ENCODE assay signal across 27 cellular contexts in the genomic region with DNA sequence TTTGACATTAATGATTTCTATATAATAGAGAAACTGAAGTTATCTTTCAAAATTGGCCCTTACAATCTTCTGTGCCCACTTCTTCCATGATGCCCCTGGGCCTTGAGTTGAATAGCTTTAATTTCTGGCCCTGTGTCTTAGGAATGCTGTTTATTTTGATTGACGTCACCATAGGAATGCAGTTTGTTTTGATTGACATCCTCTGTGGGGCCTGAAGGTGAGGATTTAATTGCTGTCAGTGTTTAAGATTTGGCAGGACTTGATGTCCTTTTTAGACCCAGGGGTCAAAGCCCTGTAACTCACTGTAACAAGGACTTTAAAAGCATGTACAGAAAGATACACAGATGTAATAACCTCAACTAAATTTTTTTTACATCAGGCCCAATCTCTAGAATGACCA.
"Had no signal": no experiment of that assay in that cellular context is flagged by ENCODE, and none has a peak within 500 bp of the region (broad histone marks: within the 10 kb centered on the region; RNA-seq: fewer than 3 reads in every experiment).

No MANE protein-coding gene starts in this region.

- H3K36me3 Mint-ChIP-seq: activated naive CD4-positive, alpha-beta T cell treated with anti-CD3 and anti-CD28 coated beads, Interleukin-2, amount 50 U/mL, for 24 hours; memory B cell; stimulated activated memory B cell treated with anti-CD40 and anti-IgM and Interleukin-4, amounts not matched to agents 10 μg/mL and 1 μg/mL and 100 μg/mL, for 72 hours had no signal

- DNase-seq: activated CD4-positive, alpha-beta memory T cell treated with anti-CD3 and anti-CD28 coated beads, Interleukin-2, amount 10 ng/mL, durations not matched to agents 7 days and 5 days; activated CD4-positive, alpha-beta T cell treated with anti-CD3 and anti-CD28 coated beads, Interleukin-2, amount 10 ng/mL, durations not matched to agents 24 days and 14 days; activated gamma-delta T cell; adrenal gland; dorsolateral prefrontal cortex; effector memory CD8-positive, alpha-beta T cell; esophagus squamous epithelium; gastrocnemius medialis; head of caudate nucleus; hypothalamus; left colon; pancreas; psoas muscle; stimulated activated CD4-positive, alpha-beta T cell treated with anti-CD3 and anti-CD28 coated beads, Interleukin-15, amount 100 ng/mL, for 24 hours; stomach; transverse colon; uterus had no signal

- H3K27ac Mint-ChIP-seq: activated CD4-positive, alpha-beta memory T cell treated with anti-CD3 and anti-CD28 coated beads, Interleukin-2, amount 10 ng/mL, durations not matched to agents 7 days and 5 days; activated CD4-positive, alpha-beta T cell treated with anti-CD3 and anti-CD28 coated beads, Interleukin-2, amount 10 ng/mL, durations not matched to agents 24 days and 14 days; activated naive CD4-positive, alpha-beta T cell treated with anti-CD3 and anti-CD28 coated beads, Interleukin-2, amount 50 U/mL, for 24 hours; effector memory CD8-positive, alpha-beta T cell; memory B cell; nephron; stimulated activated memory B cell treated with anti-CD40 and anti-IgM and Interleukin-4, amounts not matched to agents 10 μg/mL and 1 μg/mL and 100 μg/mL, for 72 hours had no signal

- H3K4me1 ChIP-seq: adrenal gland, ascending aorta, esophagus squamous epithelium, gastrocnemius medialis, pancreas, psoas muscle, stomach, suprapubic skin, transverse colon, uterus had no signal

- H3K27me3 Mint-ChIP-seq: stimulated activated memory B cell treated with anti-CD40 and anti-IgM and Interleukin-4, amounts not matched to agents 10 μg/mL and 1 μg/mL and 100 μg/mL, for 72 hours had no signal

- H3K9me3 ChIP-seq: adrenal gland, ascending aorta, esophagus squamous epithelium, gastrocnemius medialis, neutrophil, pancreas, psoas muscle, stomach, suprapubic skin, transverse colon, uterus had no signal

- H3K27me3 ChIP-seq: adrenal gland, ascending aorta, dorsolateral prefrontal cortex, esophagus squamous epithelium, gastrocnemius medialis, neutrophil, pancreas, stomach, suprapubic skin, transverse colon, uterus had no signal

- H3K4me1 Mint-ChIP-seq: activated CD4-positive, alpha-beta memory T cell treated with anti-CD3 and anti-CD28 coated beads, Interleukin-2, amount 10 ng/mL, durations not matched to agents 7 days and 5 days; activated CD4-positive, alpha-beta T cell treated with anti-CD3 and anti-CD28 coated beads, Interleukin-2, amount 10 ng/mL, durations not matched to agents 24 days and 14 days; activated naive CD4-positive, alpha-beta T cell treated with anti-CD3 and anti-CD28 coated beads, Interleukin-2, amount 50 U/mL, for 24 hours; central memory CD8-positive, alpha-beta T cell; memory B cell; nephron; stimulated activated memory B cell treated with anti-CD40 and anti-IgM and Interleukin-4, amounts not matched to agents 10 μg/mL and 1 μg/mL and 100 μg/mL, for 72 hours had no signal

- H3K9me3 Mint-ChIP-seq: activated CD4-positive, alpha-beta memory T cell treated with anti-CD3 and anti-CD28 coated beads, Interleukin-2, amount 10 ng/mL, durations not matched to agents 7 days and 5 days; activated CD4-positive, alpha-beta T cell treated with anti-CD3 and anti-CD28 coated beads, Interleukin-2, amount 10 ng/mL, durations not matched to agents 24 days and 14 days; activated naive CD4-positive, alpha-beta T cell treated with anti-CD3 and anti-CD28 coated beads, Interleukin-2, amount 50 U/mL, for 24 hours; central memory CD8-positive, alpha-beta T cell; effector memory CD8-positive, alpha-beta T cell; memory B cell; stimulated activated memory B cell treated with anti-CD40 and anti-IgM and Interleukin-4, amounts not matched to agents 10 μg/mL and 1 μg/mL and 100 μg/mL, for 72 hours had no signal

- ATAC-seq: effector memory CD8-positive, alpha-beta T cell; gastrocnemius medialis; left colon; pancreas; psoas muscle; sciatic nerve; stimulated activated memory B cell treated with anti-CD40 and anti-IgM and Interleukin-4, amounts not matched to agents 10 μg/mL and 1 μg/mL and 100 μg/mL, for 72 hours had no signal

- H3K4me3 Mint-ChIP-seq: activated CD4-positive, alpha-beta memory T cell treated with anti-CD3 and anti-CD28 coated beads, Interleukin-2, amount 10 ng/mL, durations not matched to agents 7 days and 5 days; activated CD4-positive, alpha-beta T cell treated with anti-CD3 and anti-CD28 coated beads, Interleukin-2, amount 10 ng/mL, durations not matched to agents 24 days and 14 days; activated naive CD4-positive, alpha-beta T cell treated with anti-CD3 and anti-CD28 coated beads, Interleukin-2, amount 50 U/mL, for 24 hours; central memory CD8-positive, alpha-beta T cell; effector memory CD8-positive, alpha-beta T cell; memory B cell; nephron; stimulated activated memory B cell treated with anti-CD40 and anti-IgM and Interleukin-4, amounts not matched to agents 10 μg/mL and 1 μg/mL and 100 μg/mL, for 72 hours had no signal

- H3K27ac ChIP-seq: adrenal gland, ascending aorta, dorsolateral prefrontal cortex, esophagus squamous epithelium, gastrocnemius medialis, neutrophil, pancreas, psoas muscle, stomach, suprapubic skin, transverse colon, uterus had no signal

- H3K4me3 ChIP-seq: adrenal gland, ascending aorta, dorsolateral prefrontal cortex, esophagus squamous epithelium, gastrocnemius medialis, pancreas, psoas muscle, smooth muscle cell, stomach, suprapubic skin, transverse colon, uterus had no signal
